In genomic region chr12:131852551-131853299, GRCh38 we compare ENCODE assay signal across 12 cellular contexts. TPM values are rescaled to one million over a fixed set of nuclear protein-coding genes. Genes with fewer than 3 reads are reported as not detected.
A peak's percentile ranks its signal among the peaks of the same experiment; 100 is the strongest.
DNase-seq lines count a peak whose midpoint lies in the region; ATAC-seq and TF ChIP-seq lines count a peak whose summit lies in the region.
"Had no signal": no experiment of that assay in that cellular context is flagged by ENCODE, and none has a peak within 500 bp of the region (broad histone marks: within the 10 kb centered on the region; RNA-seq: fewer than 3 reads in every experiment).

No MANE protein-coding gene starts in this region.

- H3K36me3 Mint-ChIP-seq in stimulated activated effector memory CD8-positive, alpha-beta T cell treated with anti-CD3 and anti-CD28 coated beads, Interleukin-12 subunit alpha, Interleukin-12 subunit beta, amount 100 ng/mL, for 72 hours: no peaks in the 10 kb centered on the region
- no peaks in the 10 kb centered on the region for H3K36me3 Mint-ChIP-seq in activated naive CD4-positive, alpha-beta T cell treated with anti-CD3 and anti-CD28 coated beads, Interleukin-2, amount 10 ng/mL, durations not matched to agents 7 days and 5 days

- no peaks in the 10 kb centered on the region for H3K27me3 ChIP-seq in body of pancreas

- peaks cover 9% of the 10 kb centered on the region for H3K4me1 Mint-ChIP-seq in stimulated activated effector memory CD8-positive, alpha-beta T cell treated with anti-CD3 and anti-CD28 coated beads, Interleukin-12 subunit alpha, Interleukin-12 subunit beta, amount 100 ng/mL, for 72 hours
- no peaks in the 10 kb centered on the region for H3K4me1 Mint-ChIP-seq in activated naive CD4-positive, alpha-beta T cell treated with anti-CD3 and anti-CD28 coated beads, Interleukin-2, amount 10 ng/mL, durations not matched to agents 7 days and 5 days

- peak overlapping the region; percentile 39 for H3K4me3 ChIP-seq in NB4 (ENCODE audit: low read depth, low read length)
- no peak overlapping the region for H3K4me3 ChIP-seq in body of pancreas
- H3K4me3 ChIP-seq: smooth muscle cell had no signal

- CTCF ChIA-PET in activated naive CD4-positive, alpha-beta T cell treated with anti-CD3 and anti-CD28 coated beads, Interleukin-2, amount 10 ng/mL, durations not matched to agents 7 days and 5 days (lab: Charles Lee): no interaction called here

- no peaks in the 10 kb centered on the region for H3K9me3 Mint-ChIP-seq in stimulated activated effector memory CD8-positive, alpha-beta T cell treated with anti-CD3 and anti-CD28 coated beads, Interleukin-12 subunit alpha, Interleukin-12 subunit beta, amount 100 ng/mL, for 72 hours
- H3K9me3 Mint-ChIP-seq in activated naive CD4-positive, alpha-beta T cell treated with anti-CD3 and anti-CD28 coated beads, Interleukin-2, amount 10 ng/mL, durations not matched to agents 7 days and 5 days: no peaks in the 10 kb centered on the region
- H3K9me3 Mint-ChIP-seq: nephron had no signal

- H3K27ac ChIP-seq in body of pancreas: no peak overlapping the region
- H3K27ac ChIP-seq: foreskin keratinocyte had no signal

- intact Hi-C loops in body of pancreas (cut with DNase I): loop anchor here (10.0 kb wide), 1 partner anchor 142 kb away; no protein-coding TSS in a partner anchor

- H3K4me3 Mint-ChIP-seq in stimulated activated effector memory CD8-positive, alpha-beta T cell treated with anti-CD3 and anti-CD28 coated beads, Interleukin-12 subunit alpha, Interleukin-12 subunit beta, amount 100 ng/mL, for 72 hours: no peak overlapping the region
- H3K4me3 Mint-ChIP-seq in activated naive CD4-positive, alpha-beta T cell treated with anti-CD3 and anti-CD28 coated beads, Interleukin-2, amount 10 ng/mL, durations not matched to agents 7 days and 5 days: no peak overlapping the region
- H3K4me3 Mint-ChIP-seq: nephron had no signal

- no peaks in the 10 kb centered on the region for H3K9me3 ChIP-seq in body of pancreas

- TF ChIP-seq CTCF in GM20000 (IDR thresholded peaks at IDR 0.05; ENCODE audit: extremely low read depth, missing control alignments) (no peak), NB4 (IDR thresholded peaks at IDR 0.05; ENCODE audit: low read depth, low read length) (no peak), body of pancreas (IDR thresholded peaks at IDR 0.05) (no peak)

- 60 to 67% methylated on average over 13 to 22 of the region's 24 CpGs for WGBS in body of pancreas, 2 donors

- H3K27me3 Mint-ChIP-seq in activated naive CD4-positive, alpha-beta T cell treated with anti-CD3 and anti-CD28 coated beads, Interleukin-2, amount 10 ng/mL, durations not matched to agents 7 days and 5 days: peaks cover 11% of the 10 kb centered on the region

- H3K4me1 ChIP-seq in body of pancreas: peaks cover 7% of the 10 kb centered on the region
- H3K4me1 ChIP-seq: foreskin keratinocyte had no signal

- TF ChIP-seq POLR2A in NB4 (IDR thresholded peaks at IDR 0.05; ENCODE audit: extremely low read depth, insufficient read length): no peak
- no peak for TF ChIP-seq POLR2A in body of pancreas (IDR thresholded peaks at IDR 0.05)

- no peak overlapping the region for H3K27ac Mint-ChIP-seq in stimulated activated effector memory CD8-positive, alpha-beta T cell treated with anti-CD3 and anti-CD28 coated beads, Interleukin-12 subunit alpha, Interleukin-12 subunit beta, amount 100 ng/mL, for 72 hours
- no peak overlapping the region for H3K27ac Mint-ChIP-seq in activated naive CD4-positive, alpha-beta T cell treated with anti-CD3 and anti-CD28 coated beads, Interleukin-2, amount 10 ng/mL, durations not matched to agents 7 days and 5 days
- H3K27ac Mint-ChIP-seq: nephron had no signal

- DNase-seq in A172 (ENCODE audit: low spot score): peak; percentile 72
- peak; percentile 51 for DNase-seq in GM20000 (ENCODE audit: low spot score)
- peak; percentile 98 for DNase-seq in NB4 (ENCODE audit: low read depth)
- peak; percentile 26 for DNase-seq in fibroblast of gingiva (ENCODE audit: low read depth)
- no peak for DNase-seq in body of pancreas
- DNase-seq in stimulated activated effector memory CD8-positive, alpha-beta T cell treated with anti-CD3 and anti-CD28 coated beads, Interleukin-12 subunit alpha, Interleukin-12 subunit beta, amount 100 ng/mL, for 72 hours (ENCODE audit: low spot score in 2 of 2): no peak
- no peak for DNase-seq in activated CD8-positive, alpha-beta memory T cell treated with anti-CD3 and anti-CD28 coated beads, Interleukin-2, amount 50 U/mL, for 4 hours
- no peak for DNase-seq in activated naive CD4-positive, alpha-beta T cell treated with anti-CD3 and anti-CD28 coated beads, Interleukin-2, amount 10 ng/mL, durations not matched to agents 7 days and 5 days
- DNase-seq: amygdala, foreskin keratinocyte had no signal

- H3K36me3 ChIP-seq in body of pancreas (replicated peaks in 1 of 2; ENCODE audit: insufficient read depth in 1 of 2, low read depth in 2 of 2): no peaks in the 10 kb centered on the region

- no peak for ATAC-seq in body of pancreas
- no peak for ATAC-seq in stimulated activated effector memory CD8-positive, alpha-beta T cell treated with anti-CD3 and anti-CD28 coated beads, Interleukin-12 subunit alpha, Interleukin-12 subunit beta, amount 100 ng/mL, for 72 hours
- ATAC-seq: foreskin keratinocyte had no signal

RNA-seq across cellular contexts. Expression of gene MMP17, which starts 24.5 kb away (rescaled TPM):
- total RNA-seq in A172 (2014; rRNA removed; shearing (Covaris generic)): 3.7 and 5.7 TPM in 2 replicates
- 1 to 10 TPM; 2.6 to 6.7 TPM for total RNA-seq in body of pancreas

RNA-seq across cellular contexts. Expression of gene ULK1, which starts 41.7 kb away (rescaled TPM):
- 6.9 and 8.0 TPM in 2 replicates for total RNA-seq in A172 (2014; rRNA removed; shearing (Covaris generic))
- total RNA-seq in body of pancreas: 10 to 100 TPM; 29.1 to 59.3 TPM

Comparison
In these comparisons a context has a peak if more than half of its experiments do, and no peak if none do; other contexts are left out.
1. DNase-seq: peak in A172 (single experiment), GM20000 (single experiment), NB4 (single experiment) and fibroblast of gingiva (single experiment); none in body of pancreas (0 of 4), stimulated activated effector memory CD8-positive, alpha-beta T cell treated with anti-CD3 and anti-CD28 coated beads, Interleukin-12 subunit alpha, Interleukin-12 subunit beta, amount 100 ng/mL, for 72 hours (0 of 2), activated CD8-positive, alpha-beta memory T cell treated with anti-CD3 and anti-CD28 coated beads, Interleukin-2, amount 50 U/mL, for 4 hours (single experiment) and activated naive CD4-positive, alpha-beta T cell treated with anti-CD3 and anti-CD28 coated beads, Interleukin-2, amount 10 ng/mL, durations not matched to agents 7 days and 5 days (single experiment).